Comparison of ENCODE assay signal across 23 cellular contexts in the genomic region with DNA sequence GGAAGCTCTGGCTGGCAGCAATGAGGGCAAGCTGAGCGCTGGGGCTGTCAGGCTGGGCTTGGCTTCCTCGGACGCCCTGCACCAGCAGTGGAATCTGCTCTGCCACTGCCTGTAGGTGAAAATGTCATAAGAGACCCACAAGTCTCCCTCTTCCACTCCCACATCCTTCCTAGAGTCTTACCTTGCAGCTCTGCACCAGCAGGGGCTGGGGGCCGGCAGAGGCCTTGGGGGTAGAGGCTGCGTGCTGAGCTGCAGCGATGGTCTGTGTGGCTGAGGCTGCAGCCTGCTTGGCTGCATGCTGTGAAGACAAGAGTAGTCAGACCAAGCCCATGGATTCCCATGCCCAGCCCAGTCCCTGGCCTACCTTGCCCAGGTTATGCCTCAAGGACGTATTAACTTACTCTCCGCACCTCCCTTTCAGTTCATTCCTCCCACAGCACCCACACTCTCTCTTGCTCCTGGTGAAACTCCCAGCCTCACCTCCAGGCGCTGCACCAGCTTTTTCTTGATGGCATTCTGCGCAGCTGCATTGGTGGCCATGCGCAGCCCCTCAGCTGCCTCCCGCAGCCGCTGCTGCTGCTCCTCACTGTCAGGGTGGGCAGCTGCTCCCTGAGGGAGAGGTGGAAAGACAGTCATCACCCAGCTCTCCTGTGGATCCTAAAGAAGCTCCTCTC. TPM values are rescaled to one million over a fixed set of nuclear protein-coding genes. Genes with fewer than 3 reads are reported as not detected.
DNase-seq lines count a peak whose midpoint lies in the region; ATAC-seq, FAIRE-seq and TF ChIP-seq lines count a peak whose summit lies in the region.
"Had no signal": no experiment of that assay in that cellular context is flagged by ENCODE, and none has a peak within 500 bp of the region (broad histone marks: within the 10 kb centered on the region; RNA-seq: fewer than 3 reads in every experiment).

No MANE protein-coding gene starts in this region.

- H3K27ac ChIP-seq in astrocyte (ENCODE audit: low read depth, low read length) (no peak overlapping the region), stomach smooth muscle (ENCODE audit: low read length) (peak overlapping the region; percentile 70)
- H3K27ac ChIP-seq: SJSA1, skin epidermis had no signal

- H4K20me1 ChIP-seq in astrocyte (ENCODE audit: insufficient read depth, low read length): peaks cover 93% of the 10 kb centered on the region

- no peak for ATAC-seq in memory B cell (ENCODE audit: low read depth)
- no peak for ATAC-seq in HG02798 (IDR thresholded peaks at IDR 0.05; ENCODE audit: poor library complexity, unreplicated experiment)
- no peak for ATAC-seq in GM18519 (IDR thresholded peaks at IDR 0.05; ENCODE audit: low FRiP score, unreplicated experiment)
- ATAC-seq: PC-3 had no signal

- peaks cover 71% of the 10 kb centered on the region for H3K79me2 ChIP-seq in astrocyte (ENCODE audit: insufficient read depth, low read length)

- no peak for FAIRE-seq in astrocyte (lab: Jason Lieb, UNC)
- FAIRE-seq: A204.1 had no signal

- H3K4me3 ChIP-seq in astrocyte (ENCODE audit: insufficient read depth, low read depth, low read length) (no peak overlapping the region), stomach smooth muscle (ENCODE audit: low read length in 2 of 2) (no peak overlapping the region)
- H3K4me3 ChIP-seq: SJSA1, skin epidermis had no signal

- H3K9me3 Mint-ChIP-seq in activated naive CD4-positive, alpha-beta T cell treated with anti-CD3 and anti-CD28 coated beads, Interleukin-2, amount 10 ng/mL, durations not matched to agents 7 days and 5 days: no peaks in the 10 kb centered on the region
- H3K9me3 Mint-ChIP-seq in astrocyte (ENCODE audit: unreplicated experiment) (no peaks in the 10 kb centered on the region), memory B cell (no peaks in the 10 kb centered on the region)
- H3K9me3 Mint-ChIP-seq: activated B cell treated with CpG ODN at 0.5 μM for 24 hours; T-helper 2 cell treated with Interferon-gamma antibody and Interleukin-4, amounts not matched to agents 5 μg/mL and 100 μg/mL, for 36 hours had no signal

- CTCF ChIA-PET in activated naive CD4-positive, alpha-beta T cell treated with anti-CD3 and anti-CD28 coated beads, Interleukin-2, amount 10 ng/mL, durations not matched to agents 7 days and 5 days (lab: Charles Lee): interaction anchor here (6.7 kb wide), 1 partner anchor 18 kb away, joined by 31 read pairs; no protein-coding TSS in a partner anchor

- H3K9ac ChIP-seq in astrocyte (ENCODE audit: low read length) (no peak overlapping the region), stomach smooth muscle (ENCODE audit: low read length in 2 of 2) (no peak overlapping the region)

- H3K27me3 ChIP-seq in astrocyte (ENCODE audit: insufficient read depth, low read length): no peaks in the 10 kb centered on the region
- H3K27me3 ChIP-seq in stomach smooth muscle (ENCODE audit: control insufficient read depth in 1 of 2, insufficient read depth in 2 of 2, low read length in 2 of 2): no peaks in the 10 kb centered on the region
- H3K27me3 ChIP-seq: BE2C, SJSA1 had no signal

- H3K4me2 ChIP-seq in astrocyte (ENCODE audit: low read length): no peak overlapping the region

- H3K4me1 ChIP-seq in astrocyte (ENCODE audit: insufficient read depth, low read length) (no peaks in the 10 kb centered on the region), stomach smooth muscle (ENCODE audit: control insufficient read depth, insufficient read depth, low read length) (no peaks in the 10 kb centered on the region)
- H3K4me1 ChIP-seq: BE2C, SJSA1 had no signal

- H2AFZ ChIP-seq in astrocyte (ENCODE audit: low read depth, low read length): no peak overlapping the region

- no peaks in the 10 kb centered on the region for H3K4me1 Mint-ChIP-seq in activated naive CD4-positive, alpha-beta T cell treated with anti-CD3 and anti-CD28 coated beads, Interleukin-2, amount 10 ng/mL, durations not matched to agents 7 days and 5 days
- H3K4me1 Mint-ChIP-seq in astrocyte (ENCODE audit: low read depth, unreplicated experiment) (peaks cover 12% of the 10 kb centered on the region), memory B cell (peaks cover 18% of the 10 kb centered on the region)

- H3K27me3 Mint-ChIP-seq in activated naive CD4-positive, alpha-beta T cell treated with anti-CD3 and anti-CD28 coated beads, Interleukin-2, amount 10 ng/mL, durations not matched to agents 7 days and 5 days: no peaks in the 10 kb centered on the region
- H3K27me3 Mint-ChIP-seq in astrocyte (ENCODE audit: low read depth, unreplicated experiment) (no peaks in the 10 kb centered on the region), memory B cell (no peaks in the 10 kb centered on the region)
- H3K27me3 Mint-ChIP-seq: activated B cell treated with CpG ODN at 0.5 μM for 24 hours had no signal

- H3K9me3 ChIP-seq in astrocyte (ENCODE audit: insufficient read depth, low read depth, low read length): no peaks in the 10 kb centered on the region
- H3K9me3 ChIP-seq in stomach smooth muscle (ENCODE audit: control insufficient read depth in 2 of 2, low read length in 2 of 2): no peaks in the 10 kb centered on the region
- H3K9me3 ChIP-seq: BE2C, SJSA1 had no signal

- peak overlapping the region; percentile 63 for H3K27ac Mint-ChIP-seq in activated naive CD4-positive, alpha-beta T cell treated with anti-CD3 and anti-CD28 coated beads, Interleukin-2, amount 10 ng/mL, durations not matched to agents 7 days and 5 days
- H3K27ac Mint-ChIP-seq in astrocyte (ENCODE audit: unreplicated experiment) (peak overlapping the region; percentile 55), memory B cell (peak overlapping the region; percentile 65)
- H3K27ac Mint-ChIP-seq: activated B cell treated with CpG ODN at 0.5 μM for 24 hours; T-helper 2 cell treated with Interferon-gamma antibody and Interleukin-4, amounts not matched to agents 5 μg/mL and 100 μg/mL, for 36 hours had no signal

- no peak for DNase-seq in activated naive CD4-positive, alpha-beta T cell treated with anti-CD3 and anti-CD28 coated beads, Interleukin-2, amount 10 ng/mL, durations not matched to agents 7 days and 5 days
- DNase-seq in activated naive CD4-positive, alpha-beta T cell treated with Interleukin-2 at 50 U/mL for 16 hours: no peak
- DNase-seq in astrocyte (ENCODE audit: low read depth): no peak
- no peak for DNase-seq in memory B cell (ENCODE audit: low spot score in 2 of 2)
- DNase-seq in midbrain (lab: John Stamatoyannopoulos, UW): no peak
- DNase-seq: activated B cell treated with CpG ODN at 0.5 μM for 24 hours; amniotic stem cell; BE2C; cerebellar nuclear complex; effector memory CD4-positive, alpha-beta T cell; GOT3; NCI-H1436 treated with DMSO at 0.1 percent for 48 hours; NCI-H2171; NCI-H69; PC-3; stimulated activated CD4-positive, alpha-beta T cell treated with anti-CD3 and anti-CD28 coated beads, Interleukin-2, amount 100 ng/mL, for 48 hours had no signal

- no peak overlapping the region for H3K4me3 Mint-ChIP-seq in activated naive CD4-positive, alpha-beta T cell treated with anti-CD3 and anti-CD28 coated beads, Interleukin-2, amount 10 ng/mL, durations not matched to agents 7 days and 5 days
- H3K4me3 Mint-ChIP-seq in astrocyte (ENCODE audit: unreplicated experiment) (peak overlapping the region; percentile 14), memory B cell (no peak overlapping the region)
- H3K4me3 Mint-ChIP-seq: activated B cell treated with CpG ODN at 0.5 μM for 24 hours; T-helper 2 cell treated with Interferon-gamma antibody and Interleukin-4, amounts not matched to agents 5 μg/mL and 100 μg/mL, for 36 hours had no signal

- H3K36me3 ChIP-seq in astrocyte (ENCODE audit: insufficient read depth, low read length) (peaks cover 88% of the 10 kb centered on the region), stomach smooth muscle (ENCODE audit: control insufficient read depth in 2 of 2, insufficient read depth in 2 of 2, low read length in 2 of 2) (peaks cover 90 to 93% of the 10 kb centered on the region in 2 donors)

- H3K36me3 Mint-ChIP-seq in activated naive CD4-positive, alpha-beta T cell treated with anti-CD3 and anti-CD28 coated beads, Interleukin-2, amount 10 ng/mL, durations not matched to agents 7 days and 5 days: peaks cover 81% of the 10 kb centered on the region
- H3K36me3 Mint-ChIP-seq in astrocyte (ENCODE audit: low read depth, unreplicated experiment) (peaks cover 44% of the 10 kb centered on the region), memory B cell (peaks cover 53% of the 10 kb centered on the region)

- no peak for TF ChIP-seq CTCF in astrocyte (IDR thresholded peaks at IDR 0.05; ENCODE audit: insufficient read depth, low read depth, low read length)

RNA-seq across cellular contexts. Expression of a gene that starts 17.3 kb away (rescaled TPM):
- total RNA-seq in astrocyte: 518 and 525 TPM in 2 replicates

RNA-seq across cellular contexts. Expression of a gene that starts 17.8 kb away (rescaled TPM):
- total RNA-seq in astrocyte: 80.3 and 84.1 TPM in 2 replicates

RNA-seq across cellular contexts. Expression of a gene that starts 25.0 kb away (rescaled TPM):
- total RNA-seq in astrocyte: 1,947 and 2,001 TPM in 2 replicates

RNA-seq across cellular contexts. Expression of a gene that starts 34.3 kb away (rescaled TPM):
- total RNA-seq in astrocyte: 38.3 and 42.5 TPM in 2 replicates

RNA-seq across cellular contexts. Expression of a gene that starts 34.4 kb away (rescaled TPM):
- 27.2 and 30.0 TPM in 2 replicates for total RNA-seq in astrocyte
